Comparison of ENCODE assay signal across 15 cellular contexts in genomic region chr11:559020-559620, GRCh38. TPM values are rescaled to one million over a fixed set of nuclear protein-coding genes. Genes with fewer than 3 reads are reported as not detected.
DNase-seq lines count a peak whose midpoint lies in the region; ATAC-seq and TF ChIP-seq lines count a peak whose summit lies in the region.
"Had no signal": no experiment of that assay in that cellular context is flagged by ENCODE, and none has a peak within 500 bp of the region (broad histone marks: within the 10 kb centered on the region; RNA-seq: fewer than 3 reads in every experiment).

No MANE protein-coding gene starts in this region.

- TF ChIP-seq EP300 in stomach (IDR thresholded peaks at IDR 0.05) = no peak

- H3K79me2 ChIP-seq in MM.1S (ENCODE audit: low read length) = peaks cover 15% of the 10 kb centered on the region

- no peak overlapping the region for H3K4me3 Mint-ChIP-seq in activated T-cell treated with anti-CD3 and anti-CD28 coated beads, Interleukin-2, amount 50 U/mL, for 24 hours
- H3K4me3 Mint-ChIP-seq in endodermal cell = no peak overlapping the region

- peaks cover 6% of the 10 kb centered on the region for H3K4me1 ChIP-seq in MM.1S (ENCODE audit: low read length)
- H3K4me1 ChIP-seq in endodermal cell (ENCODE audit: control insufficient read depth, insufficient read depth, low read length) = peaks cover 9% of the 10 kb centered on the region
- peaks cover 42 to 69% (median 65%) of the 10 kb centered on the region in 4 donors for H3K4me1 ChIP-seq in stomach

- peaks cover 28% of the 10 kb centered on the region for H3K27me3 ChIP-seq in MM.1S (replicated peaks; ENCODE audit: insufficient read depth, low read length)
- H3K27me3 ChIP-seq in endodermal cell (ENCODE audit: control insufficient read depth, insufficient read depth, low read length, poor library complexity, severe bottlenecking) = peaks cover 32% of the 10 kb centered on the region
- peaks cover 0 to 56% (median 33%) of the 10 kb centered on the region in 3 donors for H3K27me3 ChIP-seq in stomach
- H3K27me3 ChIP-seq: SJSA1, testis had no signal

- intact Hi-C loops in stomach (cut with DNase I; ENCODE audit: low total_unique reads) = no loop called here

- no peak overlapping the region for H3K4me2 ChIP-seq in MM.1S (ENCODE audit: low read depth, low read length)

- 0 out of 2 replicates have a peak, but pooled peaks have one; percentile 5 for TF ChIP-seq CTCF in MM.1S (IDR thresholded peaks at IDR 0.05; ENCODE audit: low read length)
- peak; percentile 40 for TF ChIP-seq CTCF in endodermal cell (conservative IDR thresholded peaks at IDR 0.05)
- no peak for TF ChIP-seq CTCF in stomach (IDR thresholded peaks at IDR 0.05)

- H2AFZ ChIP-seq in MM.1S (ENCODE audit: low read length) = no peak overlapping the region

- H3K27me3 Mint-ChIP-seq in activated T-cell treated with anti-CD3 and anti-CD28 coated beads, Interleukin-2, amount 50 U/mL, for 24 hours = peaks cover 9% of the 10 kb centered on the region
- H3K27me3 Mint-ChIP-seq in endodermal cell (ENCODE audit: insufficient read depth) = peaks cover 31% of the 10 kb centered on the region

- H3K36me3 ChIP-seq in MM.1S (replicated peaks; ENCODE audit: insufficient read depth, low read length) = no peaks in the 10 kb centered on the region
- peaks cover 8% of the 10 kb centered on the region for H3K36me3 ChIP-seq in endodermal cell (ENCODE audit: control insufficient read depth, insufficient read depth, low read length)
- H3K36me3 ChIP-seq in stomach = peaks cover 0 to 14% (median 7%) of the 10 kb centered on the region in 4 donors
- H3K36me3 ChIP-seq: SJSA1 had no signal

- TF ChIP-seq POLR2A in stomach (IDR thresholded peaks at IDR 0.05) = no peak

- ATAC-seq in GM21717 (IDR thresholded peaks at IDR 0.05; ENCODE audit: unreplicated experiment) = no peak

- H3K4me3 ChIP-seq in MM.1S (ENCODE audit: low read length) = no peak overlapping the region
- no peak overlapping the region for H3K4me3 ChIP-seq in endodermal cell (ENCODE audit: low read length)
- no peak overlapping the region for H3K4me3 ChIP-seq in stomach
- H3K4me3 ChIP-seq: SJSA1 had no signal

- H3K9me3 ChIP-seq in MM.1S (replicated peaks; ENCODE audit: insufficient read depth, low read length) (no peaks in the 10 kb centered on the region), endodermal cell (ENCODE audit: control insufficient read depth, low read length) (no peaks in the 10 kb centered on the region), stomach (no peaks in the 10 kb centered on the region)
- H3K9me3 ChIP-seq: SJSA1, testis had no signal

- no peaks in the 10 kb centered on the region for H3F3A ChIP-seq in MM.1S (ENCODE audit: insufficient read depth, low read length)

- H3K9ac ChIP-seq in MM.1S (ENCODE audit: low read length) (no peak overlapping the region), endodermal cell (ENCODE audit: extremely low read depth, low read length, poor library complexity, severe bottlenecking) (no peak overlapping the region)

- no peaks in the 10 kb centered on the region for H3K9me3 Mint-ChIP-seq in activated T-cell treated with anti-CD3 and anti-CD28 coated beads, Interleukin-2, amount 50 U/mL, for 24 hours
- H3K9me3 Mint-ChIP-seq in endodermal cell = no peaks in the 10 kb centered on the region

- peaks cover 5% of the 10 kb centered on the region for H3K36me3 Mint-ChIP-seq in activated T-cell treated with anti-CD3 and anti-CD28 coated beads, Interleukin-2, amount 50 U/mL, for 24 hours (ENCODE audit: low read depth)
- H3K36me3 Mint-ChIP-seq in endodermal cell (ENCODE audit: low read depth) = peaks cover 12% of the 10 kb centered on the region
- H3K36me3 Mint-ChIP-seq: brain had no signal

- peaks cover 15% of the 10 kb centered on the region for H3K4me1 Mint-ChIP-seq in activated T-cell treated with anti-CD3 and anti-CD28 coated beads, Interleukin-2, amount 50 U/mL, for 24 hours (ENCODE audit: low read depth)
- H3K4me1 Mint-ChIP-seq in endodermal cell = peaks cover 6% of the 10 kb centered on the region

- no peaks in the 10 kb centered on the region for H3K9me2 ChIP-seq in MM.1S (replicated peaks; ENCODE audit: insufficient read depth, low read length)

- 84 to 93% methylated on average over 6 to 15 of the region's 15 CpGs for WGBS in endodermal cell (ENCODE audit: insufficient coverage in 1 of 2, insufficient read length in 1 of 2), 2 experiments
- WGBS in stomach, 5 donors = 80 to 100% (median 83%) methylated on average over 3 to 15 of the region's 15 CpGs

- peak; percentile 29 for DNase-seq in activated T-cell treated with anti-CD3 and anti-CD28 coated beads, Interleukin-2, amount 50 U/mL, for 1 hour
- no peak for DNase-seq in activated T-cell treated with anti-CD3 and anti-CD28 coated beads, Interleukin-2, amount 50 U/mL, for 24 hours
- DNase-seq in MM.1S (peak; percentile 1), endodermal cell (no peak), stomach (no peak), NCI-H510A treated with DMSO at 0.1 percent for 48 hours (lab: John Stamatoyannopoulos, UW) (no peak), NCI-H146 (lab: John Stamatoyannopoulos, UW) (no peak)
- DNase-seq: activated naive CD4-positive, alpha-beta T cell treated with Interleukin-2 at 50 U/mL for 16 hours; dorsolateral prefrontal cortex; GOT3; hippocampal formation; testis had no signal

- H3K27ac ChIP-seq in MM.1S (ENCODE audit: low read length) (no peak overlapping the region), endodermal cell (ENCODE audit: low read depth, low read length) (no peak overlapping the region), stomach (peak overlapping the region in 4 of 5 donors; percentile 9 to 95 (median 90))
- H3K27ac ChIP-seq: dorsolateral prefrontal cortex, SJSA1, testis had no signal

- H4K20me1 ChIP-seq in MM.1S (ENCODE audit: insufficient read depth, low read length) = no peaks in the 10 kb centered on the region

- no peak overlapping the region for H3K27ac Mint-ChIP-seq in activated T-cell treated with anti-CD3 and anti-CD28 coated beads, Interleukin-2, amount 50 U/mL, for 24 hours
- no peak overlapping the region for H3K27ac Mint-ChIP-seq in endodermal cell
- H3K27ac Mint-ChIP-seq: brain had no signal

RNA-seq across cellular contexts. Expression of gene LMNTD2, which starts 1.4 kb away (rescaled TPM):
- total RNA-seq in endodermal cell (10 to 100 TPM in 1 of 2 donors, 1 to 10 TPM in 1; 8.5 to 13.3 TPM), stomach (10 to 100 TPM in 3 of 5 donors, 1 to 10 TPM in 1, under 1 TPM in 1; 0.55 to 92.7 (median 12.8) TPM)
- 1.8 TPM for polyA plus RNA-seq in endodermal cell (2013, experiment 1 of 2)
- polyA plus RNA-seq in endodermal cell (2013, experiment 2 of 2) = 1.8 TPM
- 1 to 10 TPM; 6.3 to 9.2 (median 7.2) TPM for polyA plus RNA-seq in stomach

RNA-seq across cellular contexts. Expression of gene RASSF7, which starts 1.6 kb away (rescaled TPM):
- total RNA-seq in endodermal cell (10 to 100 TPM; 34.2 to 36.3 TPM), stomach (100 to 1,000 TPM in 2 of 5 donors, 10 to 100 TPM in 3; 16.7 to 330 (median 86.6) TPM)
- 11.3 TPM for polyA plus RNA-seq in endodermal cell (2013, experiment 1 of 2)
- polyA plus RNA-seq in endodermal cell (2013, experiment 2 of 2) = 14.6 TPM
- polyA plus RNA-seq in stomach = 100 to 1,000 TPM in 2 of 3 donors, 10 to 100 TPM in 1; 73.0 to 121 (median 103) TPM

RNA-seq across cellular contexts. Expression of gene PHRF1, which starts 17.1 kb away (rescaled TPM):
- total RNA-seq in endodermal cell (10 to 100 TPM; 43.4 to 48.0 TPM), stomach (10 to 100 TPM; 17.5 to 60.8 (median 29.9) TPM)
- 23.9 TPM for polyA plus RNA-seq in endodermal cell (2013, experiment 1 of 2)
- 22.0 TPM for polyA plus RNA-seq in endodermal cell (2013, experiment 2 of 2)
- 10 to 100 TPM in 1 of 3 donors, 1 to 10 TPM in 2; 7.9 to 14.8 (median 9.4) TPM for polyA plus RNA-seq in stomach

RNA-seq across cellular contexts. Expression of gene LRRC56, which starts 21.8 kb away (rescaled TPM):
- total RNA-seq in endodermal cell (1 to 10 TPM; 3.0 to 4.3 TPM), stomach (1 to 10 TPM in 3 of 5 donors, under 1 TPM in 1, not detected in 1; 0.18 to 8.1 (median 3.3) TPM)
- 0.93 TPM for polyA plus RNA-seq in endodermal cell (2013, experiment 1 of 2)
- polyA plus RNA-seq in endodermal cell (2013, experiment 2 of 2) = 1.3 TPM
- polyA plus RNA-seq in stomach = 1 to 10 TPM; 2.1 to 2.9 (median 2.9) TPM

RNA-seq across cellular contexts. Expression of gene HRAS, which starts 23.7 kb away (rescaled TPM):
- total RNA-seq in endodermal cell = 10 to 100 TPM; 64.8 to 68.2 TPM
- polyA plus RNA-seq in endodermal cell (2013, experiment 1 of 2) = 48.8 TPM
- polyA plus RNA-seq in endodermal cell (2013, experiment 2 of 2) = 45.1 TPM
- 10 to 100 TPM; 14.2 to 87.5 (median 21.6) TPM for total RNA-seq in stomach
- polyA plus RNA-seq in stomach = 100 to 1,000 TPM; 108 to 181 (median 131) TPM

Comparison
In these comparisons a context has a peak if more than half of its experiments do, and no peak if none do; other contexts are left out.
1. DNase-seq: peak in activated T-cell treated with anti-CD3 and anti-CD28 coated beads, Interleukin-2, amount 50 U/mL, for 1 hour (single experiment) and MM.1S (single experiment); none in activated T-cell treated with anti-CD3 and anti-CD28 coated beads, Interleukin-2, amount 50 U/mL, for 24 hours (single experiment), endodermal cell (single experiment), stomach (single experiment), NCI-H510A treated with DMSO at 0.1 percent for 48 hours (single experiment) and NCI-H146 (single experiment).
2. H3K27ac ChIP-seq: peak in stomach (4 of 5); none in MM.1S (single experiment) and endodermal cell (single experiment).
3. CTCF ChIP-seq: peak in MM.1S (single experiment) and endodermal cell (single experiment); none in stomach (0 of 7).